Comparison of ENCODE assay signal across 22 cellular contexts in the genomic region with DNA sequence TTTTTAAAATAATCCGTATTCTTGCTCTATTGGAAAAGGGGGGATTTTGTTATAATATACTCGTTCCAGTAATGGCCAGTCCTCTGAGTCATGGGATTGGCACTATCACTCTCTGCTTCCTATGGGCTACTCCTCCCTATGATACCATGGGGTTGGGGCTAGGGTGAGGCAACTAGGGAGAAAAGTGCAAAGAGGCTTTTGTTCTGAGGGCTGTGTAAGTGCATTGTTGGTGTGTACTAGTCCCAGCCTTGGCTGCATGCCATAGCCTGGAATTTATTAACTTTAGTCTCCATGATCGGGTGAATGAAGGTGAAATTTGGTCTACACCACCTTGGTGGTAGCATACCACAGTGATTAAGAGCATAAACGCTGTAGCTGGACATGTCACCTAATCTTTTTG.
A peak's percentile ranks its signal among the peaks of the same experiment; 100 is the strongest.
DNase-seq lines count a peak whose midpoint lies in the region; ATAC-seq, FAIRE-seq and TF ChIP-seq lines count a peak whose summit lies in the region.
"Had no signal": no experiment of that assay in that cellular context is flagged by ENCODE, and none has a peak within 500 bp of the region (broad histone marks: within the 10 kb centered on the region; RNA-seq: fewer than 3 reads in every experiment).

No MANE protein-coding gene starts in this region.

- no peak for TF ChIP-seq CTCF in HCT116 (IDR thresholded peaks at IDR 0.05 in 2 of 3, conservative IDR thresholded peaks at IDR 0.05 in 1 of 3; ENCODE audit: borderline replicate concordance in 1 of 3, insufficient read depth in 1 of 3, low read depth in 2 of 3, low read length in 2 of 3)
- no peak for TF ChIP-seq CTCF in fibroblast of the aortic adventitia (IDR thresholded peaks at IDR 0.05; ENCODE audit: insufficient read depth, low read length)

- CTCF ChIA-PET in HCT116 (lab: Charles Lee), result no interaction called here

- POLR2A ChIA-PET in HCT116 (lab: Charles Lee), result no interaction called here

- no peak overlapping the region for H3K4me3 ChIP-seq in HCT116 (replicated peaks in 1 of 2; ENCODE audit: low read depth in 1 of 2, low read length in 2 of 2)
- no peak overlapping the region for H3K4me3 ChIP-seq in fibroblast of the aortic adventitia (ENCODE audit: low read depth, low read length)
- H3K4me3 ChIP-seq: prostate gland, tibial artery had no signal

- H3K4me2 ChIP-seq in HCT116 (ENCODE audit: low read length), result no peak overlapping the region

- FAIRE-seq in RCC 7860 (lab: Jason Lieb, UNC), result no peak
- FAIRE-seq: endothelial cell of umbilical vein had no signal

- peak; percentile 38; the same call in 1 of the 2 replicates for ATAC-seq in HCT116
- no peak for ATAC-seq in GM18511 (IDR thresholded peaks at IDR 0.05; ENCODE audit: unreplicated experiment)
- ATAC-seq: natural killer cell treated with Interleukin-12 subunit alpha and Interleukin-12 subunit beta and Interleukin-15 and Interleukin-18, amount 100 ng/mL, for 72 hours had no signal

- H3K79me2 ChIP-seq in HCT116 (ENCODE audit: insufficient read depth, low read length), result no peaks in the 10 kb centered on the region

- BruUV-seq in HCT116 (replicated peaks; lab: Mats Ljungman, UMichigan), result no TSS peak

- peak; percentile 3 for DNase-seq in HCT116 (ENCODE audit: low read depth, low spot score)
- DNase-seq in RCC 7860 (ENCODE audit: low spot score), result peak; percentile 58
- peak; percentile 3 for DNase-seq in fibroblast of the aortic adventitia (ENCODE audit: low read depth)
- DNase-seq in pons (ENCODE audit: low spot score), result peak; percentile 30
- DNase-seq in NCI-H2171 (lab: John Stamatoyannopoulos, UW), result no peak
- DNase-seq in NCI-H1092 treated with DMSO at 0.1 percent for 48 hours (lab: John Stamatoyannopoulos, UW), result no peak
- DNase-seq in SIG-M5 (lab: John Stamatoyannopoulos, UW), result no peak
- DNase-seq: activated CD4-positive, alpha-beta T cell treated with anti-CD3 and anti-CD28 coated beads, Interleukin-2, amount 50 U/mL, for 48 hours; activated naive CD4-positive, alpha-beta T cell treated with anti-CD3 and anti-CD28 coated beads, Interleukin-2, amount 50 U/mL, for 16 hours; activated T-cell treated with anti-CD3 and anti-CD28 coated beads, Interleukin-2, amount 50 U/mL, for 24 hours; DMS 273 treated with DMSO at 0.1 percent for 48 hours; HCEC 1CT; immature natural killer cell; NCI-H2029 treated with DMSO at 0.1 percent for 48 hours; NCI-H526; stimulated activated naive CD4-positive, alpha-beta T cell; tibial artery had no signal

- H3K9ac ChIP-seq in HCT116 (ENCODE audit: low read length), result no peak overlapping the region

- H3K4me1 ChIP-seq in HCT116 (ENCODE audit: control insufficient read depth in 1 of 2, insufficient read depth in 2 of 2, low read length in 2 of 2), result peaks cover 0 to 3% of the 10 kb centered on the region in 2 experiments; a peak in 1 of 4 replicates
- H3K4me1 ChIP-seq: prostate gland, tibial artery had no signal

- 0 out of 2 replicates have a peak, but pooled peaks cover 4% of the 10 kb centered on the region for H3K27me3 ChIP-seq in HCT116 (ENCODE audit: insufficient read depth, low read length)
- H3K27me3 ChIP-seq: tibial artery had no signal

- TF ChIP-seq POLR2A in HCT116 (IDR thresholded peaks at IDR 0.05; ENCODE audit: borderline replicate concordance, extremely low read depth, insufficient read depth, insufficient read length), result no peak

- H2AFZ ChIP-seq in HCT116 (ENCODE audit: low read depth, low read length, poor library complexity, severe bottlenecking), result no peak overlapping the region

- no peaks in the 10 kb centered on the region for H3K36me3 ChIP-seq in HCT116 (ENCODE audit: control insufficient read depth in 1 of 2, insufficient read depth in 2 of 2, low read length in 2 of 2)
- H3K36me3 ChIP-seq: prostate gland, tibial artery had no signal

- RAD21 ChIA-PET in HCT116 (lab: Charles Lee; ENCODE audit: low non-redundant PET in 1 of 2, low total read pairs in 2 of 2, uncharacterized antibody in 2 of 2, unreplicated experiment in 2 of 2), result no interaction called here

- intact Hi-C loops in HCT116 (cut with micrococcal nuclease), result no loop called here

- no peak for TF ChIP-seq RAD21 in HCT116 (IDR thresholded peaks at IDR 0.05; ENCODE audit: low read depth)

- no peaks in the 10 kb centered on the region for H4K20me1 ChIP-seq in HCT116 (ENCODE audit: insufficient read depth)

- no peaks in the 10 kb centered on the region for H3K9me3 ChIP-seq in HCT116 (ENCODE audit: control insufficient read depth in 1 of 2, insufficient read depth in 1 of 2, low read depth in 1 of 2, low read length in 2 of 2)
- H3K9me3 ChIP-seq: prostate gland had no signal

- H3K9me2 ChIP-seq in HCT116 (ENCODE audit: insufficient read depth), result no peaks in the 10 kb centered on the region

- no peak overlapping the region for H3K27ac ChIP-seq in HCT116 (ENCODE audit: low read depth, low read length)
- H3K27ac ChIP-seq: prostate gland, tibial artery, VCaP had no signal

TF ChIP-seq in HCT116, 20 proteins besides CTCF, POLR2A, EP300 and RAD21:
- TF ChIP-seq EZH2 (IDR thresholded peaks at IDR 0.05), result no peak
- TF ChIP-seq CEBPB (IDR thresholded peaks at IDR 0.05; ENCODE audit: low read depth), result no peak
- no peak for TF ChIP-seq POLR2AphosphoS5 (IDR thresholded peaks at IDR 0.05; ENCODE audit: low read depth, low read length)
- no peak for TF ChIP-seq EGR1 (IDR thresholded peaks at IDR 0.05; ENCODE audit: low read depth)
- no peak for TF ChIP-seq EZH2phosphoT487 (IDR thresholded peaks at IDR 0.05; ENCODE audit: borderline replicate concordance)
- no peak for TF ChIP-seq FOSL1 (IDR thresholded peaks at IDR 0.05; ENCODE audit: low read depth)
- TF ChIP-seq, protein P1, sequence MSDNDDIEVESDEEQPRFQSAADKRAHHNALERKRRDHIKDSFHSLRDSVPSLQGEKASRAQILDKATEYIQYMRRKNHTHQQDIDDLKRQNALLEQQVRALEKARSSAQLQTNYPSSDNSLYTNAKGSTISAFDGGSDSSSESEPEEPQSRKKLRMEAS (IDR thresholded peaks at IDR 0.05), result no peak
- TF ChIP-seq, protein P2, sequence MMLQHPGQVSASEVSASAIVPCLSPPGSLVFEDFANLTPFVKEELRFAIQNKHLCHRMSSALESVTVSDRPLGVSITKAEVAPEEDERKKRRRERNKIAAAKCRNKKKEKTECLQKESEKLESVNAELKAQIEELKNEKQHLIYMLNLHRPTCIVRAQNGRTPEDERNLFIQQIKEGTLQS (IDR thresholded peaks at IDR 0.05), result no peak
- TF ChIP-seq, protein P3, sequence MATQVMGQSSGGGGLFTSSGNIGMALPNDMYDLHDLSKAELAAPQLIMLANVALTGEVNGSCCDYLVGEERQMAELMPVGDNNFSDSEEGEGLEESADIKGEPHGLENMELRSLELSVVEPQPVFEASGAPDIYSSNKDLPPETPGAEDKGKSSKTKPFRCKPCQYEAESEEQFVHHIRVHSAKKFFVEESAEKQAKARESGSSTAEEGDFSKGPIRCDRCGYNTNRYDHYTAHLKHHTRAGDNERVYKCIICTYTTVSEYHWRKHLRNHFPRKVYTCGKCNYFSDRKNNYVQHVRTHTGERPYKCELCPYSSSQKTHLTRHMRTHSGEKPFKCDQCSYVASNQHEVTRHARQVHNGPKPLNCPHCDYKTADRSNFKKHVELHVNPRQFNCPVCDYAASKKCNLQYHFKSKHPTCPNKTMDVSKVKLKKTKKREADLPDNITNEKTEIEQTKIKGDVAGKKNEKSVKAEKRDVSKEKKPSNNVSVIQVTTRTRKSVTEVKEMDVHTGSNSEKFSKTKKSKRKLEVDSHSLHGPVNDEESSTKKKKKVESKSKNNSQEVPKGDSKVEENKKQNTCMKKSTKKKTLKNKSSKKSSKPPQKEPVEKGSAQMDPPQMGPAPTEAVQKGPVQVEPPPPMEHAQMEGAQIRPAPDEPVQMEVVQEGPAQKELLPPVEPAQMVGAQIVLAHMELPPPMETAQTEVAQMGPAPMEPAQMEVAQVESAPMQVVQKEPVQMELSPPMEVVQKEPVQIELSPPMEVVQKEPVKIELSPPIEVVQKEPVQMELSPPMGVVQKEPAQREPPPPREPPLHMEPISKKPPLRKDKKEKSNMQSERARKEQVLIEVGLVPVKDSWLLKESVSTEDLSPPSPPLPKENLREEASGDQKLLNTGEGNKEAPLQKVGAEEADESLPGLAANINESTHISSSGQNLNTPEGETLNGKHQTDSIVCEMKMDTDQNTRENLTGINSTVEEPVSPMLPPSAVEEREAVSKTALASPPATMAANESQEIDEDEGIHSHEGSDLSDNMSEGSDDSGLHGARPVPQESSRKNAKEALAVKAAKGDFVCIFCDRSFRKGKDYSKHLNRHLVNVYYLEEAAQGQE (IDR thresholded peaks at IDR 0.05; ENCODE audit: low read depth), result no peak
- TF ChIP-seq SP1 (IDR thresholded peaks at IDR 0.05; ENCODE audit: low read depth), result no peak
- no peak for TF ChIP-seq TCF7L2 (IDR thresholded peaks at IDR 0.05; ENCODE audit: borderline replicate concordance, extremely low read depth, insufficient read depth, insufficient read length)
- no peak for TF ChIP-seq ELF1 (IDR thresholded peaks at IDR 0.05; ENCODE audit: borderline replicate concordance, low read depth)

Comparison
In these comparisons a context has a peak if more than half of its experiments do, and no peak if none do; other contexts are left out.
1. DNase-seq: peak in HCT116 (single experiment), RCC 7860 (single experiment), fibroblast of the aortic adventitia (single experiment) and pons (single experiment); none in NCI-H2171 (single experiment), NCI-H1092 treated with DMSO at 0.1 percent for 48 hours (single experiment) and SIG-M5 (single experiment).